In the genomic region with DNA sequence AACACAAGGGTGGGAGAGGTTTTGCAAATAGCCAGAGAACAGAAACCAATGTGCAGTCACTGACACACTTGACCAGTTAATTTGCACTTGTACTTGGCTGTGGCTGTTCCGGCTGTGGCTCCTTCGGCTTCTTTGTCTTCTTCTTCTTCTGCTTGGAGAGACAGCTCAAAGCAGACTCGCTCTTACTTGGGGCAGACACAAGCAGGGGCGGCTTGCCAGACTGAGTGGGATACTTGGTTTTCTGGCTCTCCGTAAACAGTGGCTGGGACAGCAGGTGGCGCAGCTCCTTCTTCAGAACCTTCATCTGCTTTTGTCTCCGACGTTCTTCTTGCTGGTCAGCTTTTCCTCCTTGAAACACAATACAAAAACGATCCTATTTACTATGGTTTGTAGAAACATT, we compare ENCODE assay signal across 10 cellular contexts. TPM values are rescaled to one million over a fixed set of nuclear protein-coding genes. Genes with fewer than 3 reads are reported as not detected.
DNase-seq lines count a peak whose midpoint lies in the region; ATAC-seq and TF ChIP-seq lines count a peak whose summit lies in the region.
"Had no signal": no experiment of that assay in that cellular context is flagged by ENCODE, and none has a peak within 500 bp of the region (broad histone marks: within the 10 kb centered on the region; RNA-seq: fewer than 3 reads in every experiment).

No MANE protein-coding gene starts in this region.

- in situ Hi-C loops in GM13977 (cut with MboI; ENCODE audit: low pct_unique_long_range_greater_than_20kb, low sequenced_read_pairs, unreplicated experiment): no loop called here

- peaks cover 10% of the 10 kb centered on the region for H3K4me1 Mint-ChIP-seq in activated T-helper 17 cell treated with anti-CD3 and anti-CD28 coated beads, Interleukin-2, amount 50 U/mL, for 72 hours

- H3K27ac Mint-ChIP-seq in activated T-helper 17 cell treated with anti-CD3 and anti-CD28 coated beads, Interleukin-2, amount 50 U/mL, for 72 hours: peak overlapping the region; percentile 66

- no peaks in the 10 kb centered on the region for H3K9me3 Mint-ChIP-seq in activated T-helper 17 cell treated with anti-CD3 and anti-CD28 coated beads, Interleukin-2, amount 50 U/mL, for 72 hours
- H3K9me3 Mint-ChIP-seq: naive thymus-derived CD8-positive, alpha-beta T cell had no signal

- H3K27me3 Mint-ChIP-seq in activated T-helper 17 cell treated with anti-CD3 and anti-CD28 coated beads, Interleukin-2, amount 50 U/mL, for 72 hours: no peaks in the 10 kb centered on the region
- H3K27me3 Mint-ChIP-seq: naive thymus-derived CD8-positive, alpha-beta T cell had no signal

- H3K4me3 Mint-ChIP-seq in activated T-helper 17 cell treated with anti-CD3 and anti-CD28 coated beads, Interleukin-2, amount 50 U/mL, for 72 hours: no peak overlapping the region

- intact Hi-C loops in left ventricle myocardium superior (cut with micrococcal nuclease): no loop called here

- ATAC-seq in activated T-helper 17 cell treated with anti-CD3 and anti-CD28 coated beads, Interleukin-2, amount 50 U/mL, for 72 hours (replicated peaks): no peak
- ATAC-seq in left ventricle myocardium superior: peak; percentile 48
- ATAC-seq in HG02938 (IDR thresholded peaks at IDR 0.05; ENCODE audit: unreplicated experiment): no peak
- ATAC-seq: naive thymus-derived CD8-positive, alpha-beta T cell had no signal

- DNase-seq in DMS153 treated with DMSO at 0.1 percent for 48 hours (lab: John Stamatoyannopoulos, UW; ENCODE audit: unreplicated experiment) (peak; percentile 1), DMS153 (lab: John Stamatoyannopoulos, UW) (no peak), left ventricle myocardium superior (peak; percentile 68), NCI-H510A (lab: John Stamatoyannopoulos, UW) (no peak), GM13977 (ENCODE audit: low spot score) (no peak)
- peak; percentile 24 for DNase-seq in stimulated activated CD8-positive, alpha-beta memory T cell treated with anti-CD3 and anti-CD28 coated beads, Interleukin-4, amount 100 ng/mL, for 48 hours

- peaks cover 92% of the 10 kb centered on the region for H3K36me3 Mint-ChIP-seq in activated T-helper 17 cell treated with anti-CD3 and anti-CD28 coated beads, Interleukin-2, amount 50 U/mL, for 72 hours (ENCODE audit: low read depth)

- no peak for TF ChIP-seq CTCF in GM13977 (IDR thresholded peaks at IDR 0.05; ENCODE audit: extremely low read depth, insufficient read depth, missing control alignments)

RNA-seq across cellular contexts. Expression of a gene that starts 25.0 kb away (rescaled TPM):
- total RNA-seq in activated T-helper 17 cell treated with anti-CD3 and anti-CD28 coated beads, Interleukin-2, amount 50 U/mL, for 72 hours: 10 to 100 TPM in 1 of 2 donors, 1 to 10 TPM in 1; 6.3 to 11.0 TPM
- 0.52 TPM for total RNA-seq in left ventricle myocardium superior

RNA-seq across cellular contexts. Expression of a gene that starts 29.9 kb away (rescaled TPM):
- 100 to 1,000 TPM; 222 to 241 TPM for total RNA-seq in activated T-helper 17 cell treated with anti-CD3 and anti-CD28 coated beads, Interleukin-2, amount 50 U/mL, for 72 hours
- total RNA-seq in left ventricle myocardium superior: 198 TPM

RNA-seq across cellular contexts. Expression of a gene that starts 30.0 kb away (rescaled TPM):
- 10 to 100 TPM; 34.5 to 35.4 TPM for total RNA-seq in activated T-helper 17 cell treated with anti-CD3 and anti-CD28 coated beads, Interleukin-2, amount 50 U/mL, for 72 hours
- total RNA-seq in left ventricle myocardium superior: 9.7 TPM

RNA-seq across cellular contexts. Expression of a gene that starts 54.0 kb away (rescaled TPM):
- under 1 TPM in 1 of 2 donors, not detected in 1; 0.37 TPM for total RNA-seq in activated T-helper 17 cell treated with anti-CD3 and anti-CD28 coated beads, Interleukin-2, amount 50 U/mL, for 72 hours
- total RNA-seq in left ventricle myocardium superior: 0.74 TPM
- total RNA-seq: naive thymus-derived CD8-positive, alpha-beta T cell; SJSA1 had no signal

RNA-seq across cellular contexts. Expression of a gene that starts 59.4 kb away (rescaled TPM):
- 1 to 10 TPM; 2.1 to 3.0 TPM for total RNA-seq in activated T-helper 17 cell treated with anti-CD3 and anti-CD28 coated beads, Interleukin-2, amount 50 U/mL, for 72 hours
- 151 TPM for total RNA-seq in left ventricle myocardium superior

Comparison
In these comparisons a context has a peak if more than half of its experiments do, and no peak if none do; other contexts are left out.
1. DNase-seq: peak in DMS153 treated with DMSO at 0.1 percent for 48 hours (single experiment), left ventricle myocardium superior (single experiment) and stimulated activated CD8-positive, alpha-beta memory T cell treated with anti-CD3 and anti-CD28 coated beads, Interleukin-4, amount 100 ng/mL, for 48 hours (single experiment); none in DMS153 (single experiment), NCI-H510A (single experiment) and GM13977 (single experiment).